In genomic region chr10:79148452-79149344, GRCh38 we compare ENCODE assay signal across 8 cellular contexts.
A peak's percentile ranks its signal among the peaks of the same experiment; 100 is the strongest.
DNase-seq lines count a peak whose midpoint lies in the region; ATAC-seq and TF ChIP-seq lines count a peak whose summit lies in the region.

No MANE protein-coding gene starts in this region.

- ATAC-seq in activated CD8-positive, alpha-beta T cell treated with anti-CD3 and anti-CD28 coated beads for 36 hours, result no peak
- ATAC-seq in Right ventricle myocardium superior (ENCODE audit: poor library complexity), result peak; percentile 56

- intact Hi-C loops in activated CD8-positive, alpha-beta T cell treated with anti-CD3 and anti-CD28 coated beads for 36 hours (cut with micrococcal nuclease), result no loop called here
- intact Hi-C loops in Right ventricle myocardium superior (cut with DNase I), result loop anchor here (5.0 kb wide), 1 partner anchor 76 kb away; no protein-coding TSS in a partner anchor
- intact Hi-C loops in posterior vena cava (cut with DNase I), result loop anchor here in 1 of 2 donors (10.0 kb wide), 1 partner anchor 174 kb away; no protein-coding TSS in a partner anchor

- H3K4me1 Mint-ChIP-seq in activated CD8-positive, alpha-beta T cell treated with anti-CD3 and anti-CD28 coated beads for 36 hours (ENCODE audit: low read depth), result peaks cover 57% of the 10 kb centered on the region

- H3K9me3 Mint-ChIP-seq in activated CD8-positive, alpha-beta T cell treated with anti-CD3 and anti-CD28 coated beads for 36 hours, result no peaks in the 10 kb centered on the region

- DNase-seq in EL (peak; percentile 65), Right ventricle myocardium superior (peak; percentile 90), posterior vena cava (ENCODE audit: low spot score) (peak; percentile 92), NOMO-1 treated with DMSO at 0.1 percent for 48 hours (lab: John Stamatoyannopoulos, UW; ENCODE audit: unreplicated experiment) (no peak), DMS153 (lab: John Stamatoyannopoulos, UW) (no peak), HuH-7 (ENCODE audit: low spot score) (no peak)
- no peak for DNase-seq in activated CD8-positive, alpha-beta T cell treated with anti-CD3 and anti-CD28 coated beads for 36 hours
- DNase-seq in stimulated activated CD4-positive, alpha-beta T cell treated with anti-CD3 and anti-CD28 coated beads, Interleukin-12 subunit alpha, Interleukin-12 subunit beta, amount 100 ng/mL, for 4 hours, result no peak

- POLR2A ChIA-PET in activated CD8-positive, alpha-beta T cell treated with anti-CD3 and anti-CD28 coated beads for 36 hours (lab: Charles Lee), result interaction anchor here (1.7 kb wide), 1 partner anchor 9 kb away, joined by 4 read pairs; no protein-coding TSS in a partner anchor

- CTCF ChIA-PET in activated CD8-positive, alpha-beta T cell treated with anti-CD3 and anti-CD28 coated beads for 36 hours (lab: Charles Lee), result interaction anchor here (1.0 to 1.9 kb wide), 5 partner anchors 9 to 47 kb away, joined by 3 to 7 read pairs (median 4); no protein-coding TSS in a partner anchor

- peak overlapping the region; percentile 46 for H3K27ac Mint-ChIP-seq in activated CD8-positive, alpha-beta T cell treated with anti-CD3 and anti-CD28 coated beads for 36 hours

- H3K36me3 Mint-ChIP-seq in activated CD8-positive, alpha-beta T cell treated with anti-CD3 and anti-CD28 coated beads for 36 hours (ENCODE audit: low read depth), result no peaks in the 10 kb centered on the region

- no peak for TF ChIP-seq CTCF in activated CD8-positive, alpha-beta T cell treated with anti-CD3 and anti-CD28 coated beads for 36 hours (IDR thresholded peaks at IDR 0.05)

- no peaks in the 10 kb centered on the region for H3K27me3 Mint-ChIP-seq in activated CD8-positive, alpha-beta T cell treated with anti-CD3 and anti-CD28 coated beads for 36 hours

- no peak overlapping the region for H3K4me3 Mint-ChIP-seq in activated CD8-positive, alpha-beta T cell treated with anti-CD3 and anti-CD28 coated beads for 36 hours

Comparison
In these comparisons a context has a peak if more than half of its experiments do, and no peak if none do; other contexts are left out.
1. DNase-seq: peak in EL (single experiment), Right ventricle myocardium superior (single experiment) and posterior vena cava (single experiment); none in activated CD8-positive, alpha-beta T cell treated with anti-CD3 and anti-CD28 coated beads for 36 hours (single experiment), NOMO-1 treated with DMSO at 0.1 percent for 48 hours (single experiment), stimulated activated CD4-positive, alpha-beta T cell treated with anti-CD3 and anti-CD28 coated beads, Interleukin-12 subunit alpha, Interleukin-12 subunit beta, amount 100 ng/mL, for 4 hours (single experiment), DMS153 (single experiment) and HuH-7 (single experiment).